In the genomic region with DNA sequence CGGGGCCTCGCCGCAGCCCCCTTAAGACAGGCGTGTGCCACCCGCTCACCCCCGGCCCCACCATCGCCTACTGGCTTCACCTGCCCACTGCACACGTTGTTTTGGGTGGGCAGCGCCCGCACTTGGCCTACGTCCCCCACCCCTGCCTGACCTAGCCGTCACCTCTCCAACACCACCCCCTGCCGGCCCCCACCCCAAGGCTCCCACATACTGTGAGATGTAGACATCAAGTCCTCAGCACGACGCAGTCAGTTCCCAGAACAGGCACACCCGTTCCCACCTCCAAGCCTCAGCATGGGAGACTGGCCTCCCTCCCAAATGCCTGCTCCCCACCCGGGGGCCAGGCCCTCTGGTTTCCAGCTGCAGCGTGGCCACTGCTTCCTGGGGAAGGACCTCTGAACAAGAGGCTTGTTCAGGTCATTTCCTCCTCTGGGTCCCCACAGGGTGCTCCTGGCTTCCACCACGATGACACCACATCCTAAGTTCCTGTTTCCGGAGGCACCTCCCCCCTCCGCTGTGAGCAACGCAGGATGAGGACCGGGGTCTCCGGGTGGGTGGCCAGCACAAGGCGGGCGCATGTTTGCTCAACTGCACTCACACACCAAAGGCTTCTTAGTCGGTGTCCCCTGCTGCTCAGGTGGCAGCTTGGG, we compare ENCODE assay signal across 14 cellular contexts. TPM values are rescaled to one million over a fixed set of nuclear protein-coding genes. Genes with fewer than 3 reads are reported as not detected.
DNase-seq lines count a peak whose midpoint lies in the region; ATAC-seq, FAIRE-seq and TF ChIP-seq lines count a peak whose summit lies in the region.
"Had no signal": no experiment of that assay in that cellular context is flagged by ENCODE, and none has a peak within 500 bp of the region (broad histone marks: within the 10 kb centered on the region; RNA-seq: fewer than 3 reads in every experiment).

No MANE protein-coding gene starts in this region.

- H3K4me1 ChIP-seq in DOHH2 (ENCODE audit: control insufficient read depth, low read length), result peaks cover 16% of the 10 kb centered on the region
- peaks cover 11% of the 10 kb centered on the region for H3K4me1 ChIP-seq in mesenchymal stem cell (ENCODE audit: control insufficient read depth, insufficient read depth, low read depth, low read length)
- H3K4me1 ChIP-seq in small intestine (ENCODE audit: control insufficient read depth in 2 of 2, insufficient read depth in 1 of 2, low read depth in 1 of 2, low read length in 1 of 2), result no peaks in the 10 kb centered on the region

- peaks cover 15% of the 10 kb centered on the region for H3K79me1 ChIP-seq in mesenchymal stem cell (replicated peaks; ENCODE audit: low read length, poor library complexity, severe bottlenecking)

- H4K8ac ChIP-seq in mesenchymal stem cell (ENCODE audit: low read length), result peak overlapping the region; percentile 17

- H3K9me2 ChIP-seq in DOHH2 (replicated peaks; ENCODE audit: control insufficient read depth, low read length), result no peaks in the 10 kb centered on the region

- no peak overlapping the region for H3K4ac ChIP-seq in mesenchymal stem cell (ENCODE audit: low read depth in 1 of 2, low read length in 2 of 2)

- no peak overlapping the region for H3K9ac ChIP-seq in mesenchymal stem cell (ENCODE audit: low read length)

- no peak overlapping the region for H2BK15ac ChIP-seq in mesenchymal stem cell (ENCODE audit: low read depth, poor library complexity, severe bottlenecking)

- H2AFZ ChIP-seq in mesenchymal stem cell (ENCODE audit: low read depth, low read length), result no peak overlapping the region

- no peak overlapping the region for H3K23ac ChIP-seq in mesenchymal stem cell (ENCODE audit: low read length in 2 of 2)

- H4K20me1 ChIP-seq in DOHH2 (ENCODE audit: control insufficient read depth, insufficient read depth, low read depth, low read length), result 0 out of 2 replicates have a peak, but pooled peaks cover 3% of the 10 kb centered on the region

- no peak overlapping the region for H4K91ac ChIP-seq in mesenchymal stem cell (ENCODE audit: low read length)

- DNase-seq in NOMO-1 treated with dmso at 0.1 percent for 144 hours (lab: John Stamatoyannopoulos, UW; ENCODE audit: unreplicated experiment) (peak; percentile 29), caudate nucleus (lab: John Stamatoyannopoulos, UW) (peak in 15 of 61 donors; percentile 21 to 67 (median 33)), mesenchymal stem cell (no peak), small intestine (no peak)
- no peak for DNase-seq in stimulated activated CD4-positive, alpha-beta T cell treated with anti-CD3 and anti-CD28 coated beads, Interleukin-1b, Interleukin-23, amount 100 ng/mL, for 48 hours
- DNase-seq: activated B cell treated with CpG ODN at 0.5 μM for 24 hours; CD4-positive, alpha-beta T cell; effector CD8-positive, alpha-beta T cell; hippocampal formation; NCI-H2029 treated with DMSO at 0.1 percent for 48 hours; stimulated activated naive CD4-positive, alpha-beta T cell had no signal

- TF ChIP-seq CTCF in DOHH2 (IDR thresholded peaks at IDR 0.05; ENCODE audit: low read depth, low read length, poor library complexity, severe bottlenecking), result no peak

- H3K4me3 ChIP-seq in DOHH2 (ENCODE audit: low read length), result no peak overlapping the region
- no peak overlapping the region for H3K4me3 ChIP-seq in mesenchymal stem cell (ENCODE audit: insufficient read depth in 1 of 2, low read depth in 1 of 2, low read length in 2 of 2)
- H3K4me3 ChIP-seq in small intestine (ENCODE audit: low read depth in 1 of 2, low read length in 2 of 2), result no peak overlapping the region

- no peaks in the 10 kb centered on the region for H3K9me3 ChIP-seq in DOHH2 (ENCODE audit: control insufficient read depth, insufficient read depth, low read length)
- H3K9me3 ChIP-seq in mesenchymal stem cell (ENCODE audit: control insufficient read depth, low read length), result no peaks in the 10 kb centered on the region
- H3K9me3 ChIP-seq in small intestine (ENCODE audit: control insufficient read depth, low read depth), result no peaks in the 10 kb centered on the region

- no peak overlapping the region for H3K18ac ChIP-seq in mesenchymal stem cell (ENCODE audit: low read depth in 1 of 2, low read length in 2 of 2)

- FAIRE-seq in small intestine (lab: Jason Lieb, UNC), result no peak

- H3K14ac ChIP-seq in mesenchymal stem cell (ENCODE audit: low read length in 2 of 2), result no peak overlapping the region

- no peak overlapping the region for H2AK5ac ChIP-seq in mesenchymal stem cell (ENCODE audit: low read length, severe bottlenecking)

- H2BK12ac ChIP-seq in mesenchymal stem cell (ENCODE audit: low read length in 2 of 2), result no peak overlapping the region

- H3K4me2 ChIP-seq in DOHH2 (ENCODE audit: low read length) (peak overlapping the region; percentile 8; the same call in 1 of the 2 replicates), mesenchymal stem cell (ENCODE audit: low read length, poor library complexity, severe bottlenecking) (no peak overlapping the region)

- H3K27me3 ChIP-seq in DOHH2 (ENCODE audit: control insufficient read depth, low read length) (no peaks in the 10 kb centered on the region), mesenchymal stem cell (ENCODE audit: control insufficient read depth in 1 of 2, insufficient read depth in 1 of 2, low read length in 2 of 2) (no peaks in the 10 kb centered on the region), small intestine (ENCODE audit: control insufficient read depth in 2 of 2, insufficient read depth in 2 of 2, low read length in 2 of 2) (no peaks in the 10 kb centered on the region)

- H3K27ac ChIP-seq in DOHH2 (ENCODE audit: low read depth, low read length), result no peak overlapping the region
- H3K27ac ChIP-seq in caudate nucleus (ENCODE audit: low read depth, low read length), result peak overlapping the region; percentile 67
- peak overlapping the region; percentile 48 for H3K27ac ChIP-seq in mesenchymal stem cell (ENCODE audit: low read length, poor library complexity, severe bottlenecking)
- peak overlapping the region in 1 of 2 donors; percentile 40 for H3K27ac ChIP-seq in small intestine (ENCODE audit: low read depth in 1 of 2, low read length in 1 of 2)

- WGBS in mesenchymal stem cell, result 93% methylated on average over 27 of the region's 27 CpGs
- 73 to 89% (median 81%) methylated on average over 27 of the region's 27 CpGs for WGBS in small intestine, 3 donors

- H2BK120ac ChIP-seq in mesenchymal stem cell (ENCODE audit: low read depth, low read length), result no peak overlapping the region

- no peak for ATAC-seq in GM19463 (IDR thresholded peaks at IDR 0.05; ENCODE audit: unreplicated experiment)
- no peak for ATAC-seq in GM19035 (IDR thresholded peaks at IDR 0.05; ENCODE audit: unreplicated experiment)

- no peak overlapping the region for H2BK5ac ChIP-seq in mesenchymal stem cell (ENCODE audit: low read depth, low read length, poor library complexity, severe bottlenecking)

- H3K36me3 ChIP-seq in DOHH2 (ENCODE audit: control insufficient read depth, low read length), result peaks cover 38% of the 10 kb centered on the region
- H3K36me3 ChIP-seq in mesenchymal stem cell (ENCODE audit: control insufficient read depth in 1 of 2, insufficient read depth in 2 of 2, low read depth in 1 of 2, low read length in 2 of 2), result peaks cover 78 to 79% of the 10 kb centered on the region in 2 experiments
- no peaks in the 10 kb centered on the region for H3K36me3 ChIP-seq in small intestine (ENCODE audit: control insufficient read depth in 2 of 2, insufficient read depth in 2 of 2, low read length in 2 of 2)

- peaks cover 3% of the 10 kb centered on the region for H3F3A ChIP-seq in DOHH2 (ENCODE audit: control insufficient read depth, insufficient read depth)

- H3K79me2 ChIP-seq in DOHH2 (ENCODE audit: control insufficient read depth, low read length), result no peaks in the 10 kb centered on the region

RNA-seq across cellular contexts. Expression of a gene that starts 11.3 kb away (rescaled TPM):
- 149 TPM for polyA plus RNA-seq in mesenchymal stem cell (2013, experiment 1 of 2)
- polyA plus RNA-seq in mesenchymal stem cell (2013, experiment 2 of 2), result 150 TPM
- 10 to 100 TPM in 1 of 3 donors, 1 to 10 TPM in 2; 1.6 to 32.0 (median 5.1) TPM for polyA plus RNA-seq in small intestine

RNA-seq across cellular contexts. Expression of a gene that starts 15.5 kb away (rescaled TPM):
- polyA plus RNA-seq in mesenchymal stem cell (2013, experiment 1 of 2), result 8.6 TPM
- polyA plus RNA-seq in mesenchymal stem cell (2013, experiment 2 of 2), result 7.8 TPM
- 1 to 10 TPM; 1.1 to 3.7 (median 3.0) TPM for polyA plus RNA-seq in small intestine

RNA-seq across cellular contexts. Expression of a gene that starts 35.3 kb away (rescaled TPM):
- polyA plus RNA-seq in mesenchymal stem cell (2013, experiment 1 of 2), result 221 TPM
- 213 TPM for polyA plus RNA-seq in mesenchymal stem cell (2013, experiment 2 of 2)
- 10 to 100 TPM in 1 of 3 donors, 1 to 10 TPM in 2; 3.8 to 44.4 (median 8.9) TPM for polyA plus RNA-seq in small intestine

RNA-seq across cellular contexts. Expression of a gene that starts 35.7 kb away (rescaled TPM):
- 12.5 TPM for polyA plus RNA-seq in mesenchymal stem cell (2013, experiment 1 of 2)
- 13.0 TPM for polyA plus RNA-seq in mesenchymal stem cell (2013, experiment 2 of 2)
- 10 to 100 TPM; 20.4 to 29.5 (median 28.5) TPM for polyA plus RNA-seq in small intestine

RNA-seq across cellular contexts. Expression of a gene that starts 47.5 kb away (rescaled TPM):
- 1.3 TPM for polyA plus RNA-seq in mesenchymal stem cell (2013, experiment 1 of 2)
- 1.4 TPM for polyA plus RNA-seq in mesenchymal stem cell (2013, experiment 2 of 2)
- polyA plus RNA-seq in small intestine, result 1 to 10 TPM; 3.1 to 6.0 (median 4.1) TPM
